Comparison of ENCODE assay signal across 8 cellular contexts in the genomic region with DNA sequence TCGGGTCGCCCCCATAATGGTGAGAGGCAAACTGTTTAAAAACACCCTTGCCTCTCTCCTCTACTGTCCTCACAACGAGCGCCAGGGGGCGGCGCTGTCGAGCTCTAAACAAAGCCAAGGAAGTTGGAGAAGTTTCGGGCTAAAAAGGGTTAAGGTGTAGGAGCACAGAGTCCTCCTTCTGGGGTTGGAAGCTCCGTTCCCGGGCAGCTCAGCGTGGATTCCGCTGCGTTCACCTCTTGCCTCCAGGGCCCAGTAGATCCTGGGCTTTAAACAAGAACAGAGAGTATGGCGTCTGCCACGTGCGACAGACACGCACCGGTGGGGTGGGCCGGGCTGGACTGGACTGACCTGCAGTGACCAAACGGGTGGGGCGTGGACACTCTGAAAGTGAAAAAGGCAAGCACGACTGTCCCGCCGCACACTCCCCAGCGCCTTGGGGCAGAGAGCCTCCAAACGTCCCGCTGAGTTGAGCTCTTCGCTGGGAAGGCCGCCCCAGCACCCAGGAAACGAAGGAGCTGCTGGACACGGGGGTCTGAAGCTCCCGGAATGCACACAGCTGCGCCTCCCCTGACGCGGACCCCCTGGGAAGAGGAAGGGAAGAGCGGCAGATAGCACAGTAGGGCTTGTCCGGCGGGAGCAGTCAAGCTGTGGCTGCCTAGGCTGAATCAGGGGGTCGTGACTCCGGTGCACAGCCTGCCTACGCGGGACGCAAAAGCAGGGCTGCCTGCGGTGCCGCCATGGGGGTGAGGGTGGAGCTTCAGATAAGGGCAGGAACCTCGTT. TPM values are rescaled to one million over a fixed set of nuclear protein-coding genes. Genes with fewer than 3 reads are reported as not detected.
DNase-seq lines count a peak whose midpoint lies in the region; ATAC-seq and TF ChIP-seq lines count a peak whose summit lies in the region.

No MANE protein-coding gene starts in this region.

- H3K36me3 ChIP-seq in DOHH2 (ENCODE audit: control insufficient read depth, low read length) (no peaks in the 10 kb centered on the region), parathyroid adenoma (ENCODE audit: control insufficient read depth, insufficient read depth, low read length) (no peaks in the 10 kb centered on the region)

- H3K79me2 ChIP-seq in DOHH2 (ENCODE audit: control insufficient read depth, low read length) (no peaks in the 10 kb centered on the region), parathyroid adenoma (no peaks in the 10 kb centered on the region)

- H3K9me3 Mint-ChIP-seq in activated naive CD8-positive, alpha-beta T cell treated with anti-CD3 and anti-CD28 coated beads, Interleukin-2, amount 50 U/mL, for 24 hours, result no peaks in the 10 kb centered on the region

- DNase-seq in LNCaP clone FGC (ENCODE audit: low read depth) (peak; percentile 14), left ventricle myocardium superior (peak; percentile 91)
- DNase-seq in activated naive CD8-positive, alpha-beta T cell treated with anti-CD3 and anti-CD28 coated beads, Interleukin-2, amount 50 U/mL, for 24 hours, result peak; percentile 47
- no peak for DNase-seq in effector CD8-positive, alpha-beta T cell (lab: John Stamatoyannopoulos, UW)

- ATAC-seq in activated naive CD8-positive, alpha-beta T cell treated with anti-CD3 and anti-CD28 coated beads, Interleukin-2, amount 50 U/mL, for 24 hours, result no peak
- ATAC-seq in left ventricle myocardium superior (peak; percentile 60), GM21619 (IDR thresholded peaks at IDR 0.05; ENCODE audit: unreplicated experiment) (no peak)
- no peak for ATAC-seq in activated CD4-positive, CD25-positive, alpha-beta regulatory T cell treated with anti-CD3 and anti-CD28 coated beads, Interleukin-2, amount 50 U/mL, for 24 hours

- peaks cover 20% of the 10 kb centered on the region; the same call in 1 of the 2 replicates for H3K9me3 ChIP-seq in DOHH2 (ENCODE audit: control insufficient read depth, insufficient read depth, low read length)
- H3K9me3 ChIP-seq in parathyroid adenoma (ENCODE audit: control insufficient read depth, low read length), result no peaks in the 10 kb centered on the region

- intact Hi-C loops in left ventricle myocardium superior (cut with micrococcal nuclease), result loop anchor here (5.0 to 10.0 kb wide), 2 partner anchors 186 to 336 kb away; no protein-coding TSS in a partner anchor

- no peaks in the 10 kb centered on the region for H3K4me1 ChIP-seq in DOHH2 (ENCODE audit: control insufficient read depth, low read length)
- peaks cover 9% of the 10 kb centered on the region for H3K4me1 ChIP-seq in parathyroid adenoma

- no peaks in the 10 kb centered on the region for H4K20me1 ChIP-seq in DOHH2 (ENCODE audit: control insufficient read depth, insufficient read depth, low read depth, low read length)

- H2AFZ ChIP-seq in parathyroid adenoma, result peak overlapping the region; percentile 59

- H3K36me3 Mint-ChIP-seq in activated naive CD8-positive, alpha-beta T cell treated with anti-CD3 and anti-CD28 coated beads, Interleukin-2, amount 50 U/mL, for 24 hours (ENCODE audit: low read depth), result no peaks in the 10 kb centered on the region

- H3K27me3 ChIP-seq in DOHH2 (ENCODE audit: control insufficient read depth, low read length) (no peaks in the 10 kb centered on the region), parathyroid adenoma (ENCODE audit: control insufficient read depth, insufficient read depth, low read length) (no peaks in the 10 kb centered on the region)

- no peak overlapping the region for H3K4me2 ChIP-seq in DOHH2 (ENCODE audit: low read length)
- peak overlapping the region; percentile 70 for H3K4me2 ChIP-seq in parathyroid adenoma (ENCODE audit: low read length)

- no peak overlapping the region for H3K4me3 Mint-ChIP-seq in activated naive CD8-positive, alpha-beta T cell treated with anti-CD3 and anti-CD28 coated beads, Interleukin-2, amount 50 U/mL, for 24 hours

- peak; percentile 26 for TF ChIP-seq CTCF in DOHH2 (IDR thresholded peaks at IDR 0.05; ENCODE audit: low read depth, low read length, poor library complexity, severe bottlenecking)
- TF ChIP-seq CTCF in LNCaP clone FGC (IDR thresholded peaks at IDR 0.05; ENCODE audit: control insufficient read depth, extremely low read depth, insufficient read depth), result peak; percentile 33; the same call in 1 of the 2 replicates
- TF ChIP-seq CTCF in parathyroid adenoma (IDR thresholded peaks at IDR 0.05), result peak; percentile 43

- H3K27ac ChIP-seq in DOHH2 (ENCODE audit: low read depth, low read length) (no peak overlapping the region), parathyroid adenoma (peak overlapping the region; percentile 48)

- no peaks in the 10 kb centered on the region for H3K4me1 Mint-ChIP-seq in activated naive CD8-positive, alpha-beta T cell treated with anti-CD3 and anti-CD28 coated beads, Interleukin-2, amount 50 U/mL, for 24 hours

- no peaks in the 10 kb centered on the region for H3K9me2 ChIP-seq in DOHH2 (replicated peaks; ENCODE audit: control insufficient read depth, low read length)

- H3F3A ChIP-seq in DOHH2 (ENCODE audit: control insufficient read depth, insufficient read depth), result no peaks in the 10 kb centered on the region

- H3K9ac ChIP-seq in parathyroid adenoma, result no peak overlapping the region

- H3K27ac Mint-ChIP-seq in activated naive CD8-positive, alpha-beta T cell treated with anti-CD3 and anti-CD28 coated beads, Interleukin-2, amount 50 U/mL, for 24 hours, result no peak overlapping the region

- H3K4me3 ChIP-seq in DOHH2 (ENCODE audit: low read length) (no peak overlapping the region), LNCaP clone FGC (ENCODE audit: low read depth, low read length) (no peak overlapping the region), parathyroid adenoma (ENCODE audit: low read depth, low read length) (peak overlapping the region; percentile 38)

- peaks cover 45% of the 10 kb centered on the region for H3K27me3 Mint-ChIP-seq in activated naive CD8-positive, alpha-beta T cell treated with anti-CD3 and anti-CD28 coated beads, Interleukin-2, amount 50 U/mL, for 24 hours

RNA-seq across cellular contexts. Expression of a gene that starts 1.6 kb away (rescaled TPM):
- total RNA-seq in left ventricle myocardium superior, result 13.1 TPM

RNA-seq across cellular contexts. Expression of a gene that starts 15.9 kb away (rescaled TPM):
- not detected for total RNA-seq in left ventricle myocardium superior

RNA-seq across cellular contexts. Expression of a gene that starts 35.1 kb away (rescaled TPM):
- total RNA-seq in left ventricle myocardium superior, result 41.0 TPM
